In genomic region chr11:6604081-6604626, GRCh38 we compare ENCODE assay signal across 8 cellular contexts. TPM values are rescaled to one million over a fixed set of nuclear protein-coding genes. Genes with fewer than 3 reads are reported as not detected.
DNase-seq lines count a peak whose midpoint lies in the region; ATAC-seq and TF ChIP-seq lines count a peak whose summit lies in the region.

No MANE protein-coding gene starts in this region.

- peaks cover 6 to 13% of the 10 kb centered on the region in 2 donors for H3K4me1 ChIP-seq in esophagus (ENCODE audit: control insufficient read depth in 2 of 2, insufficient read depth in 2 of 2, low read length in 1 of 2)
- peaks cover 38 to 47% of the 10 kb centered on the region in 2 donors for H3K4me1 ChIP-seq in mucosa of rectum (ENCODE audit: control insufficient read depth in 2 of 2, insufficient read depth in 2 of 2, low read length in 2 of 2)
- H3K4me1 ChIP-seq in tibial artery = peaks cover 4 to 72% (median 61%) of the 10 kb centered on the region in 4 donors

- DNase-seq in AG09319 (ENCODE audit: extremely low read depth, low read depth) (peak; percentile 36), NOMO-1 (lab: John Stamatoyannopoulos, UW; ENCODE audit: unreplicated experiment in 2 of 2) (peak; percentile 32 to 43), activated T-cell treated with anti-CD3 and anti-CD28 coated beads for 1 hour (ENCODE audit: low read depth) (peak; percentile 44), tibial artery (peak; percentile 68 to 78)

- no peaks in the 10 kb centered on the region for H3K9me3 ChIP-seq in esophagus (ENCODE audit: control insufficient read depth in 2 of 2, insufficient read depth in 1 of 2, low read depth in 1 of 2, low read length in 1 of 2)
- no peaks in the 10 kb centered on the region for H3K9me3 ChIP-seq in mucosa of rectum (ENCODE audit: control insufficient read depth in 2 of 2, low read length in 2 of 2)
- H3K9me3 ChIP-seq in tibial artery = no peaks in the 10 kb centered on the region

- ATAC-seq in GM18508 (IDR thresholded peaks at IDR 0.05; ENCODE audit: insufficient read depth, unreplicated experiment) (peak; percentile 36), HG02981 (IDR thresholded peaks at IDR 0.05; ENCODE audit: unreplicated experiment) (peak; percentile 34)

- H3K9ac ChIP-seq in mucosa of rectum (ENCODE audit: low read depth in 1 of 2, low read length in 2 of 2) = peak overlapping the region; percentile 97 to 99

- peak overlapping the region; percentile 85 to 96 for H3K4me3 ChIP-seq in esophagus (ENCODE audit: low read depth in 1 of 2, low read length in 2 of 2)
- H3K4me3 ChIP-seq in mucosa of rectum (ENCODE audit: low read length in 2 of 2) = peak overlapping the region; percentile 94 to 96
- H3K4me3 ChIP-seq in tibial artery = peak overlapping the region; percentile 83 to 96

- H3K36me3 ChIP-seq in esophagus (ENCODE audit: control insufficient read depth in 2 of 2, insufficient read depth in 2 of 2, low read length in 1 of 2) (peaks cover 10 to 31% of the 10 kb centered on the region in 2 donors), mucosa of rectum (ENCODE audit: control insufficient read depth in 2 of 2, insufficient read depth in 2 of 2, low read length in 2 of 2) (peaks cover 37 to 41% of the 10 kb centered on the region in 2 donors), tibial artery (peaks cover 36 to 43% (median 39%) of the 10 kb centered on the region in 3 donors)

- H3K27me3 ChIP-seq in esophagus (ENCODE audit: control insufficient read depth in 1 of 2, insufficient read depth in 2 of 2, low read length in 2 of 2) (no peaks in the 10 kb centered on the region), mucosa of rectum (ENCODE audit: control insufficient read depth in 2 of 2, insufficient read depth in 2 of 2, low read length in 2 of 2) (no peaks in the 10 kb centered on the region), tibial artery (no peaks in the 10 kb centered on the region)

- 0% methylated on average over 20 of the region's 20 CpGs for WGBS in esophagus, 2 donors

- TF ChIP-seq CTCF in AG09319 (IDR thresholded peaks at IDR 0.05; ENCODE audit: low read depth, low read length) (peak; percentile 36), tibial artery (IDR thresholded peaks at IDR 0.05) (peak; percentile 16 to 27)

- intact Hi-C loops in tibial artery (cut with DNase I; ENCODE audit: low total_unique reads) = no loop called here

- peak overlapping the region; percentile 96 to 97 for H3K27ac ChIP-seq in esophagus (ENCODE audit: low read depth in 2 of 2, low read length in 1 of 2)
- peak overlapping the region; percentile 90 to 93 for H3K27ac ChIP-seq in mucosa of rectum (ENCODE audit: low read depth in 2 of 2, low read length in 2 of 2)
- H3K27ac ChIP-seq in tibial artery = peak overlapping the region; percentile 93 to 98

RNA-seq across cellular contexts. Expression of gene ILK, which starts 0.6 kb away (rescaled TPM):
- polyA plus RNA-seq in esophagus = 10 to 100 TPM; 63.3 to 91.0 TPM

RNA-seq across cellular contexts. Expression of gene RRP8, which starts 0.7 kb away (rescaled TPM):
- polyA plus RNA-seq in esophagus = 10 to 100 TPM; 12.4 to 12.6 TPM

RNA-seq across cellular contexts. Expression of gene TAF10, which starts 7.9 kb away (rescaled TPM):
- polyA plus RNA-seq in esophagus = 10 to 100 TPM; 83.0 to 93.7 TPM

RNA-seq across cellular contexts. Expression of gene TPP1, which starts 15.1 kb away (rescaled TPM):
- 10 to 100 TPM; 18.6 to 20.9 TPM for polyA plus RNA-seq in esophagus

RNA-seq across cellular contexts. Expression of gene DCHS1, which starts 51.5 kb away (rescaled TPM):
- 1 to 10 TPM; 1.7 to 2.0 TPM for polyA plus RNA-seq in esophagus

Comparison
In these comparisons a context has a peak if more than half of its experiments do, and no peak if none do; other contexts are left out.
1. Peak in every context shown above with its lines: DNase-seq, ATAC-seq, H3K4me3 ChIP-seq and H3K27ac ChIP-seq.